ENCODE assay signal across 1 cellular context in genomic region chr4:3679851-3680311, GRCh38.
TF ChIP-seq lines count a peak whose summit lies in the region.

No MANE protein-coding gene starts in this region.

TF ChIP-seq in WTC11, 78 proteins besides CTCF, POLR2A, EP300 and RAD21:
- no peak for TF ChIP-seq ZNF532 (CRISPR knock-in tag; IDR thresholded peaks at IDR 0.05; ENCODE audit: borderline replicate concordance)
- TF ChIP-seq EMX1 (CRISPR knock-in tag; IDR thresholded peaks at IDR 0.05), result no peak
- TF ChIP-seq CREM (CRISPR knock-in tag; IDR thresholded peaks at IDR 0.05), result no peak
- no peak for TF ChIP-seq NFYB (CRISPR knock-in tag; conservative IDR thresholded peaks at IDR 0.05; ENCODE audit: low read depth)
- no peak for TF ChIP-seq RELA (CRISPR knock-in tag; IDR thresholded peaks at IDR 0.05; ENCODE audit: borderline replicate concordance)
- no peak for TF ChIP-seq MAX (CRISPR knock-in tag; IDR thresholded peaks at IDR 0.05)
- TF ChIP-seq E2F5 (CRISPR knock-in tag; IDR thresholded peaks at IDR 0.05), result no peak
- TF ChIP-seq NR3C1 (CRISPR knock-in tag; conservative IDR thresholded peaks at IDR 0.05; ENCODE audit: low read depth), result no peak
- no peak for TF ChIP-seq USF2 (CRISPR knock-in tag; IDR thresholded peaks at IDR 0.05)
- TF ChIP-seq JUN (CRISPR knock-in tag; IDR thresholded peaks at IDR 0.05), result no peak
- TF ChIP-seq ATF3 (CRISPR knock-in tag; conservative IDR thresholded peaks at IDR 0.05), result no peak
- no peak for TF ChIP-seq STAT6 (CRISPR knock-in tag; conservative IDR thresholded peaks at IDR 0.05; ENCODE audit: low read depth)
- no peak for TF ChIP-seq MXD4 (CRISPR knock-in tag; IDR thresholded peaks at IDR 0.05; ENCODE audit: borderline replicate concordance)
- no peak for TF ChIP-seq CBFB (CRISPR knock-in tag; IDR thresholded peaks at IDR 0.05; ENCODE audit: low read depth)
- no peak for TF ChIP-seq IRF1 (CRISPR knock-in tag; IDR thresholded peaks at IDR 0.05)
- TF ChIP-seq E2F4 (CRISPR knock-in tag; IDR thresholded peaks at IDR 0.05; ENCODE audit: borderline replicate concordance, low read depth), result no peak
- TF ChIP-seq HMGXB4 (CRISPR knock-in tag; IDR thresholded peaks at IDR 0.05), result no peak
- TF ChIP-seq ETV6 (CRISPR knock-in tag; IDR thresholded peaks at IDR 0.05), result no peak
- no peak for TF ChIP-seq HMGA2 (CRISPR knock-in tag; IDR thresholded peaks at IDR 0.05)
- no peak for TF ChIP-seq SMAD3 (CRISPR knock-in tag; IDR thresholded peaks at IDR 0.05; ENCODE audit: borderline replicate concordance)
